In the genomic region with DNA sequence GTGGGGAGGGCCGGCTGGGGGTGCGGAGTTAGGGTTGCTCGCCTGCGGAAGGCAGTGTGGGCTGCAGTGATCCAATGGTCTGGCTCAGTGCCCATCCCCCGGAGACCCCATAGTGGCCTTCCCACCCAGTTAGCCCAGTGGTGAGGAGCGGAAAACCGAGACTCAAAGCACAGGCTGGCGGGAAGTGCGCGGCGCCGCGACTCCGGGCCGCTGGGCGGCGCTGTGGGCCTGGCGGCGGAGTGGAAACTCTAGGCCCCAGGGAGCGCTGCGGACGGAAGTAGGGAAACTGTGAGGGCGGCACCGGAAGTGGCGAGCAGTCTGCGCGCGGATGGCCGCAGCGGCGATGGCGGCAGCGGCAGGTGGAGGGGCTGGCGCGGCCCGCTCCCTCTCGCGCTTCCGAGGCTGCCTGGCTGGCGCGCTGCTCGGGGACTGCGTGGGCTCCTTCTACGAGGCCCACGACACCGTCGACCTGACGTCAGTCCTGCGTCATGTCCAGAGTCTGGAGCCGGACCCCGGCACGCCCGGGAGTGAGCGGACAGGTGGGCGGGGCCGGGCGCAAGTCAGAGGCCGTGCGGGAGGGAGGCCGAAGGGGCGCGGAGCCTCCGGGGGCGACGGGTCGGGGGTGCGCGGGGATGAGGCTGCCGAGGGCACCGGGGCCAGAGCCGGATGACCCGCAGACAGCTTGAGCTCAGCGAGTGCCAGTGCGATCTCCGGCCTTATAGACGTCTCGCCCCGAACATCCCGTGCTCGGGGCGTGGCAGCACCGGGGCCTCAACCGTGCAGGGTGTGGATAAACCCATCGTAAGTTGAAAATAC, we compare ENCODE assay signal across 8 cellular contexts. TPM values are rescaled to one million over a fixed set of nuclear protein-coding genes. Genes with fewer than 3 reads are reported as not detected.
DNase-seq lines count a peak whose midpoint lies in the region; ATAC-seq and TF ChIP-seq lines count a peak whose summit lies in the region.

A gene with protein sequence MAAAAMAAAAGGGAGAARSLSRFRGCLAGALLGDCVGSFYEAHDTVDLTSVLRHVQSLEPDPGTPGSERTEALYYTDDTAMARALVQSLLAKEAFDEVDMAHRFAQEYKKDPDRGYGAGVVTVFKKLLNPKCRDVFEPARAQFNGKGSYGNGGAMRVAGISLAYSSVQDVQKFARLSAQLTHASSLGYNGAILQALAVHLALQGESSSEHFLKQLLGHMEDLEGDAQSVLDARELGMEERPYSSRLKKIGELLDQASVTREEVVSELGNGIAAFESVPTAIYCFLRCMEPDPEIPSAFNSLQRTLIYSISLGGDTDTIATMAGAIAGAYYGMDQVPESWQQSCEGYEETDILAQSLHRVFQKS (plus strand): TSS at position 316 of the 816 bp plus-strand sequence. CDS start 13 bp downstream, at position 329.

- H3K36me3 ChIP-seq in parathyroid adenoma (ENCODE audit: control insufficient read depth, insufficient read depth, low read length): no peaks in the 10 kb centered on the region
- H3K36me3 ChIP-seq in tibial artery: peaks cover 24 to 36% (median 29%) of the 10 kb centered on the region in 3 donors

- intact Hi-C loops in Right ventricle myocardium superior (cut with DNase I) (no loop called here), tibial artery (cut with DNase I; ENCODE audit: low total_unique reads) (no loop called here)

- H3K4me2 ChIP-seq in parathyroid adenoma (ENCODE audit: low read length): peak within 1 kb of the TSS; percentile 86

- H3K4me1 ChIP-seq in parathyroid adenoma (no peaks in the 10 kb centered on the region), tibial artery (peaks cover 0 to 50% (median 41%) of the 10 kb centered on the region in 4 donors)

- ATAC-seq in HG02759 (IDR thresholded peaks at IDR 0.05; ENCODE audit: unreplicated experiment): peak; percentile 85
- peak; percentile 96 for ATAC-seq in Right ventricle myocardium superior (ENCODE audit: poor library complexity)

- H2AFZ ChIP-seq in parathyroid adenoma: peak within 1 kb of the TSS; percentile 92

- DNase-seq in NCI-H128 (lab: John Stamatoyannopoulos, UW; ENCODE audit: unreplicated experiment): peak; percentile 83
- DNase-seq in SW 1271 (lab: John Stamatoyannopoulos, UW): peak; percentile 38 to 85
- DNase-seq in activated naive CD8-positive, alpha-beta T cell treated with anti-CD3 and anti-CD28 coated beads, Interleukin-2, amount 50 U/mL, for 16 hours (ENCODE audit: low read depth, low spot score): peak; percentile 78
- peak; percentile 94 for DNase-seq in Right ventricle myocardium superior
- peak; percentile 79 to 93 for DNase-seq in tibial artery

- H3K27ac ChIP-seq in parathyroid adenoma: peak within 1 kb of the TSS; percentile 46
- H3K27ac ChIP-seq in tibial artery: peak within 1 kb of the TSS; percentile 87 to 90

- no peaks in the 10 kb centered on the region for H3K79me2 ChIP-seq in parathyroid adenoma

- H3K9ac ChIP-seq in parathyroid adenoma: peak within 1 kb of the TSS; percentile 25

- H3K9me3 ChIP-seq in parathyroid adenoma (ENCODE audit: control insufficient read depth, low read length) (no peaks in the 10 kb centered on the region), tibial artery (no peaks in the 10 kb centered on the region)

- peak; percentile 99 for TF ChIP-seq CTCF in GM12875 (IDR thresholded peaks at IDR 0.05; ENCODE audit: borderline replicate concordance, insufficient read depth, low read depth, low read length)
- peak; percentile 92 for TF ChIP-seq CTCF in parathyroid adenoma (IDR thresholded peaks at IDR 0.05)
- peak; percentile 98 to 100 for TF ChIP-seq CTCF in tibial artery (IDR thresholded peaks at IDR 0.05)

- H3K27me3 ChIP-seq in parathyroid adenoma (ENCODE audit: control insufficient read depth, insufficient read depth, low read length) (no peaks in the 10 kb centered on the region), tibial artery (peaks cover 0 to 28% of the 10 kb centered on the region in 2 donors)

- H3K4me3 ChIP-seq in GM12875 (ENCODE audit: low read depth, low read length) (peak within 1 kb of the TSS; percentile 84), parathyroid adenoma (ENCODE audit: low read depth, low read length) (peak within 1 kb of the TSS; percentile 85), tibial artery (peak within 1 kb of the TSS; percentile 71 to 86)

RNA-seq across cellular contexts. Expression of the gene that starts here (rescaled TPM):
- 19.1 TPM for total RNA-seq in Right ventricle myocardium superior

Comparison
In these comparisons a context has a peak if more than half of its experiments do, and no peak if none do; other contexts are left out.
1. Peak in every context shown above with its lines: DNase-seq, ATAC-seq, H3K4me3 ChIP-seq and H3K27ac ChIP-seq.